ENCODE assay signal across 1 cellular context in genomic region chr10:121291828-121292227, GRCh38.
TF ChIP-seq lines count a peak whose summit lies in the region.

No MANE protein-coding gene starts in this region.

TF ChIP-seq in SK-N-SH treated with all-trans-retinoic acid at 6 μM for 48 hours, 23 proteins besides CTCF, POLR2A, EP300 and RAD21 (continued from another document):
- no peak for TF ChIP-seq TSHZ2 (CRISPR knock-in tag; IDR thresholded peaks at IDR 0.05)
- no peak for TF ChIP-seq ESRRG (CRISPR knock-in tag; IDR thresholded peaks at IDR 0.05)
- no peak for TF ChIP-seq PPARA (CRISPR knock-in tag; IDR thresholded peaks at IDR 0.05; ENCODE audit: borderline replicate concordance)
- TF ChIP-seq POU6F1 (CRISPR knock-in tag; IDR thresholded peaks at IDR 0.05; ENCODE audit: borderline replicate concordance, low read depth), result no peak
- no peak for TF ChIP-seq ZNF8 (CRISPR knock-in tag; IDR thresholded peaks at IDR 0.05)
- TF ChIP-seq CSDC2 (CRISPR knock-in tag; IDR thresholded peaks at IDR 0.05), result no peak
- TF ChIP-seq ZNF70 (CRISPR knock-in tag; IDR thresholded peaks at IDR 0.05), result no peak
- TF ChIP-seq ISL1 (CRISPR knock-in tag; IDR thresholded peaks at IDR 0.05), result no peak
- no peak for TF ChIP-seq CREB5 (CRISPR knock-in tag; IDR thresholded peaks at IDR 0.05; ENCODE audit: low read depth)
- no peak for TF ChIP-seq GLIS3 (CRISPR knock-in tag; IDR thresholded peaks at IDR 0.05)
- no peak for TF ChIP-seq PATZ1 (CRISPR knock-in tag; IDR thresholded peaks at IDR 0.05; ENCODE audit: borderline replicate concordance)
